Comparison of ENCODE assay signal across 8 cellular contexts in genomic region chr4:112938461-112939058, GRCh38.
DNase-seq lines count a peak whose midpoint lies in the region; ATAC-seq and TF ChIP-seq lines count a peak whose summit lies in the region.

No MANE protein-coding gene starts in this region.

- H3K9me3 ChIP-seq in RWPE2 (ENCODE audit: severe bottlenecking) (no peaks in the 10 kb centered on the region), gastrocnemius medialis (no peaks in the 10 kb centered on the region)

- TF ChIP-seq CTCF in RWPE2 (IDR thresholded peaks at IDR 0.05; ENCODE audit: poor library complexity, severe bottlenecking) (peak; percentile 93), gastrocnemius medialis (IDR thresholded peaks at IDR 0.05 in 4 of 5, conservative IDR thresholded peaks at IDR 0.05 in 1 of 5) (peak; percentile 37 to 72 (median 64))

- TF ChIP-seq POLR2A in gastrocnemius medialis (IDR thresholded peaks at IDR 0.05), result no peak

- in situ Hi-C loops in gastrocnemius medialis (cut with MboI; ENCODE audit: low sequenced_read_pairs in 4 of 4), result loop anchor here (5.0 to 25.0 kb wide), 6 partner anchors 84 to 306 kb away; partner anchors contain the start of genes LARP7 (in 3 of the 4) and ZGRF1 (in 3 of the 4)

- no peak overlapping the region for H3K27ac ChIP-seq in RWPE2 (ENCODE audit: poor library complexity, severe bottlenecking)
- no peak overlapping the region for H3K27ac ChIP-seq in gastrocnemius medialis

- H3K4me3 ChIP-seq in RWPE2 (ENCODE audit: severe bottlenecking) (no peak overlapping the region), gastrocnemius medialis (no peak overlapping the region)

- ATAC-seq in RWPE2 (ENCODE audit: low read depth) (no peak; the same call in 2 of the 3 replicates), gastrocnemius medialis (peak; percentile 36 to 53), GM19395 (IDR thresholded peaks at IDR 0.05; ENCODE audit: unreplicated experiment) (no peak)

- DNase-seq in NCI-H510A treated with DMSO at 0.1 percent for 48 hours (lab: John Stamatoyannopoulos, UW), result peak; percentile 32
- no peak for DNase-seq in NCI-H510A (lab: John Stamatoyannopoulos, UW)
- peak; percentile 13 for DNase-seq in HPDE6-E6E7 (ENCODE audit: extremely low spot score)
- no peak for DNase-seq in RWPE2 (ENCODE audit: low spot score)
- peak; percentile 39 for DNase-seq in fibroblast of the conjunctiva (ENCODE audit: low read depth)
- DNase-seq in gastrocnemius medialis, result no peak
- no peak for DNase-seq in OCI-M2 (lab: John Stamatoyannopoulos, UW; ENCODE audit: unreplicated experiment)

- H3K36me3 ChIP-seq in RWPE2 (ENCODE audit: low read depth), result no peaks in the 10 kb centered on the region
- H3K36me3 ChIP-seq in gastrocnemius medialis, result no peaks in the 10 kb centered on the region

- H3K27me3 ChIP-seq in RWPE2 (ENCODE audit: insufficient read depth, poor library complexity, severe bottlenecking) (peaks cover 2% of the 10 kb centered on the region), gastrocnemius medialis (no peaks in the 10 kb centered on the region)

- H3K4me1 ChIP-seq in RWPE2 (ENCODE audit: insufficient read depth, poor library complexity, severe bottlenecking) (no peaks in the 10 kb centered on the region), gastrocnemius medialis (no peaks in the 10 kb centered on the region)

- intact Hi-C loops in gastrocnemius medialis (cut with DNase I; ENCODE audit: low total_unique reads), result loop anchor here (2.0 to 5.0 kb wide), 3 partner anchors 86 to 302 kb away; partner anchors contain the start of genes LARP7 and ZGRF1

Comparison
In these comparisons a context has a peak if more than half of its experiments do, and no peak if none do; other contexts are left out.
1. DNase-seq: peak in NCI-H510A treated with DMSO at 0.1 percent for 48 hours (single experiment), HPDE6-E6E7 (single experiment) and fibroblast of the conjunctiva (single experiment); none in NCI-H510A (single experiment), RWPE2 (single experiment), gastrocnemius medialis (0 of 2) and OCI-M2 (single experiment).
2. ATAC-seq: peak in gastrocnemius medialis (2 of 2); none in RWPE2 (single experiment) and GM19395 (single experiment).